ENCODE assay signal across 10 cellular contexts in the genomic region with DNA sequence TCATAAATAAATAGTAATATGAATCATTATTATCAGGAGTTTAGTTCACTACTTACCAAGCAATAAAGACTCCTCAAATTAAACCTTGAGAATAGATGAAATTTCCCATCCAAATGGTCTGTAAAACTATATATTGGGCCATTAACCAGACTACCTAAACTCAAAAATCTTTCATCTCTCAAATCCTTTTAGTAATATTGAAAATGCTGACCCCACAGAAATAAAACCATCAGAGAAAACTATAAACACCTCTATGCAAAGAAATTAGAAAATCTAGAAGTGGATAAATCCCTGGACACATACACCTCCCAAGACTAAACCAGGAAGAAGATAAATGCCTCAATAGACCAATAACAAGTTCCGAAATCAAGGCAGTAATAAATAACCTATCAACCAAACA.
"Had no signal": no experiment of that assay in that cellular context is flagged by ENCODE, and none has a peak within 500 bp of the region (broad histone marks: within the 10 kb centered on the region; RNA-seq: fewer than 3 reads in every experiment).

No MANE protein-coding gene starts in this region.

- H3K27ac ChIP-seq: GM23248 had no signal

- FAIRE-seq: H1 had no signal

- H3K4me3 ChIP-seq: GM23248, GM23338, HAP-1 had no signal

- H3K4me1 ChIP-seq: HAP-1 had no signal

- H3K9ac ChIP-seq: GM23248 had no signal

- ATAC-seq: GM23338, HCT116 had no signal

- H3K4me2 ChIP-seq: GM23338 had no signal

- DNase-seq: GM23248, GOT3, H7, H9, HCEC 1CT, HFFc6 had no signal

- H3K36me3 ChIP-seq: HAP-1 had no signal

- H3K9me3 ChIP-seq: HAP-1 had no signal

- H2AFZ ChIP-seq: GM23248, GM23338 had no signal
